8 cellular contexts compared by ENCODE assay signal in the genomic region with DNA sequence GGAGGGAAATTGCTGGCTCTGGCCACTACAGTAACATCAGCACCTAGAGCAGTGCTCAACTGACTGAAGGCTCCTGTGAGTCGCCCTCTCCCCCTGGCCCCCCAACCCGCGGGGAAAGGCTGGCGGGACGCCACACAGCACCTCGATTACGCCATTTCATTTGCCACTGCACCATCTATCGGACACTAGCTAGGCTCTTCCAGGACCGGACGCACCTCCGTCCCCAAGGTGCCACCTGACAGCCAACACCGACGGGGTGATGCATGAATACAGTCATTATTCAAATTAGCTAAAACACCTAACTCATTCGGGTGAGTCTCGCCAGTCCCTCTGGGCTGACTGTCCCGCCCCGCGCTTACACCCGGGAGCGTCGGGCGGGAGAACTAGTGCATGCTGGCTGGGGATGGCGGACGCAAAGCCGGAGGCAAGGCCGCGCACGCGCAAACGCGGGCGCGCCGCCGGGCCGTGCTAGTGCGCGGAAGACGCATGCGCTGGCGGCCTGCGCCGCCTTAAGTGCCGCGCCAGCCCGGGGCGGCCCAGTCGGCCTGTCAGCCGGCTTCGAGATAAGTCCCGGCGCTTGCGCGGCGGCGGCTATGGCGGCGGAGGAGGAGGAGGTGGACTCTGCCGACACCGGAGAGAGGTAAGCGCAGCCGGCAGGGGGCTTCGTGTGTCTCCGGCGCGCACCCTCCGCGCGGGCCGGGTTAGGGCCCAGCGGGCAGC. TPM values are rescaled to one million over a fixed set of nuclear protein-coding genes. Genes with fewer than 3 reads are reported as not detected.
DNase-seq lines count a peak whose midpoint lies in the region; ATAC-seq, FAIRE-seq and TF ChIP-seq lines count a peak whose summit lies in the region.

Gene ABHD5 (plus strand): TSS at position 539 of the 720 bp plus-strand sequence. CDS start 55 bp downstream, at position 594.

- peak within 1 kb of the TSS; percentile 87 for H3K27ac Mint-ChIP-seq in T-helper 1 cell treated with Interleukin-12 subunit alpha and Interleukin-12 subunit beta and Interleukin-4 antibody, amounts not matched to agents 30 μg/mL and 1 μg/mL, for 36 hours

- H3K9me3 ChIP-seq in psoas muscle: no peaks in the 10 kb centered on the region

- ATAC-seq in HG02840 (IDR thresholded peaks at IDR 0.05; ENCODE audit: low FRiP score, unreplicated experiment): peak; percentile 87
- ATAC-seq in left ventricle myocardium superior: peak; percentile 97
- ATAC-seq in psoas muscle: peak; percentile 96 to 98 (median 98)

- intact Hi-C loops in left ventricle myocardium superior (cut with micrococcal nuclease): no loop called here
- intact Hi-C loops in psoas muscle (cut with DNase I): loop anchor here (2.0 to 10.0 kb wide), 4 partner anchors 62 to 146 kb away; partner anchors contain the start of gene ANO10 (in 2 of the 2)

- peak; percentile 92 for FAIRE-seq in urothelium cell line (lab: Jason Lieb, UNC)

- DNase-seq in GM13976 (ENCODE audit: low spot score) (peak; percentile 95), NCI-H146 (lab: John Stamatoyannopoulos, UW) (peak; percentile 90), amygdala (lab: John Stamatoyannopoulos, UW) (peak in 55 of 56 donors; percentile 16 to 93 (median 81)), left ventricle myocardium superior (peak; percentile 97), psoas muscle (peak; percentile 91 to 96), urothelium cell line (ENCODE audit: low spot score) (peak; percentile 96)

- no peaks in the 10 kb centered on the region for H3K27me3 ChIP-seq in psoas muscle (ENCODE audit: insufficient read depth in 3 of 3, low read length in 2 of 3)

- H3K36me3 Mint-ChIP-seq in T-helper 1 cell treated with Interleukin-12 subunit alpha and Interleukin-12 subunit beta and Interleukin-4 antibody, amounts not matched to agents 30 μg/mL and 1 μg/mL, for 36 hours (ENCODE audit: low read depth): no peaks in the 10 kb centered on the region

- 0 to 1% (median 1%) methylated on average over 26 to 71 of the region's 71 CpGs for WGBS in psoas muscle, 3 donors

- H3K4me1 Mint-ChIP-seq in T-helper 1 cell treated with Interleukin-12 subunit alpha and Interleukin-12 subunit beta and Interleukin-4 antibody, amounts not matched to agents 30 μg/mL and 1 μg/mL, for 36 hours (ENCODE audit: low read depth): peaks cover 23% of the 10 kb centered on the region

- H3K27ac ChIP-seq in psoas muscle: peak within 1 kb of the TSS; percentile 87

- H3K36me3 ChIP-seq in psoas muscle (ENCODE audit: insufficient read depth in 1 of 2, low read depth in 1 of 2): no peaks in the 10 kb centered on the region

- TF ChIP-seq CTCF in GM13976 (IDR thresholded peaks at IDR 0.05; ENCODE audit: borderline replicate concordance, control extremely low read depth, extremely low read depth, insufficient read depth, missing control alignments) (peak; percentile 14), psoas muscle (IDR thresholded peaks at IDR 0.05) (peak; percentile 25)

- in situ Hi-C loops in GM13976 (cut with MboI; ENCODE audit: low sequenced_read_pairs, unreplicated experiment): no loop called here

- peaks cover 3% of the 10 kb centered on the region for H3K27me3 Mint-ChIP-seq in T-helper 1 cell treated with Interleukin-12 subunit alpha and Interleukin-12 subunit beta and Interleukin-4 antibody, amounts not matched to agents 30 μg/mL and 1 μg/mL, for 36 hours (ENCODE audit: low read depth)

- no peaks in the 10 kb centered on the region for H3K9me3 Mint-ChIP-seq in T-helper 1 cell treated with Interleukin-12 subunit alpha and Interleukin-12 subunit beta and Interleukin-4 antibody, amounts not matched to agents 30 μg/mL and 1 μg/mL, for 36 hours

- H3K4me1 ChIP-seq in psoas muscle: peaks cover 34% of the 10 kb centered on the region

- H3K4me3 ChIP-seq in psoas muscle: peak within 1 kb of the TSS; percentile 80

- H3K4me3 Mint-ChIP-seq in T-helper 1 cell treated with Interleukin-12 subunit alpha and Interleukin-12 subunit beta and Interleukin-4 antibody, amounts not matched to agents 30 μg/mL and 1 μg/mL, for 36 hours: peak within 1 kb of the TSS; percentile 87

RNA-seq across cellular contexts. Expression of gene ABHD5, which starts in this region (rescaled TPM):
- total RNA-seq in left ventricle myocardium superior (26.3 TPM), psoas muscle (10 to 100 TPM; 19.9 to 38.2 (median 25.7) TPM)
- 10 to 100 TPM; 16.1 to 69.4 (median 32.0) TPM for polyA plus RNA-seq in psoas muscle

Comparison
In these comparisons a context has a peak if more than half of its experiments do, and no peak if none do; other contexts are left out.
1. Peak in every context shown above with its lines: DNase-seq, ATAC-seq, H3K4me3 ChIP-seq and H3K27ac ChIP-seq.